8 cellular contexts compared by ENCODE assay signal in genomic region chr22:28678778-28679610, GRCh38. TPM values are rescaled to one million over a fixed set of nuclear protein-coding genes. Genes with fewer than 3 reads are reported as not detected.
DNase-seq lines count a peak whose midpoint lies in the region; ATAC-seq and TF ChIP-seq lines count a peak whose summit lies in the region.
"Not testable (repeated sequence)": the region's sequence is repeated elsewhere in the genome, so short reads cannot be mapped to it uniquely, and the experiment has no call there.

No MANE protein-coding gene starts in this region.

- 20% methylated on average over 58 of the region's 58 CpGs for WGBS in ectodermal cell, 2 experiments

- H3K9me3 ChIP-seq in HAP-1; Panc1 (ENCODE audit: control insufficient read depth, insufficient read depth, low read depth, low read length); ectodermal cell (ENCODE audit: control insufficient read depth, low read length); iPS-15b (ENCODE audit: control insufficient read depth, insufficient read depth, low read length): not testable (repeated sequence)

- TF ChIP-seq CTCF in AG10803 (conservative IDR thresholded peaks at IDR 0.05; ENCODE audit: low read length); Panc1 (IDR thresholded peaks at IDR 0.05): not testable (repeated sequence)

- POLR2A ChIA-PET in Panc1 (lab: Charles Lee), result not testable (repeated sequence)
- POLR2A ChIA-PET in naive thymus-derived CD8-positive, alpha-beta T cell (lab: Charles Lee), result interaction anchor here (0.6 kb wide), 1 partner anchor 1643 kb away, joined by 6 read pairs; no protein-coding TSS in a partner anchor

- not testable (repeated sequence) for H3K27me3 ChIP-seq in HAP-1 (ENCODE audit: low read depth); Panc1 (ENCODE audit: control insufficient read depth, insufficient read depth, low read length); ectodermal cell (ENCODE audit: control insufficient read depth, insufficient read depth, low read length, poor library complexity, severe bottlenecking)
- H3K27me3 ChIP-seq in iPS-15b (ENCODE audit: control insufficient read depth, insufficient read depth, low read length), result peaks cover 12% of the 10 kb centered on the region

- intact Hi-C loops in Panc1 (cut with micrococcal nuclease; ENCODE audit: unreplicated experiment), result not testable (repeated sequence)
- intact Hi-C loops in activated T-helper 1 cell treated with anti-CD3 and anti-CD28 coated beads, Interleukin-12 subunit alpha, Interleukin-12 subunit beta, Interleukin-2, Interleukin-4 antibody, amounts not matched to agents 30 ng/mL and 10 ng/mL and 1 ng/mL, durations not matched to agents 14 hours and 24 hours and 36 hours (cut with micrococcal nuclease), result loop anchor here (2.0 kb wide), 1 partner anchor 26 kb away; no protein-coding TSS in a partner anchor

- H3K9me3 Mint-ChIP-seq in activated T-helper 1 cell treated with anti-CD3 and anti-CD28 coated beads, Interleukin-12 subunit alpha, Interleukin-12 subunit beta, Interleukin-2, Interleukin-4 antibody, amounts not matched to agents 30 ng/mL and 10 ng/mL and 1 ng/mL, durations not matched to agents 14 hours and 24 hours and 36 hours; naive thymus-derived CD8-positive, alpha-beta T cell: not testable (repeated sequence)

- not testable (repeated sequence) for DNase-seq in AG10803 (ENCODE audit: low read depth); Panc1 (ENCODE audit: low read depth, low spot score); activated T-helper 1 cell treated with anti-CD3 and anti-CD28 coated beads, Interleukin-12 subunit alpha, Interleukin-12 subunit beta, Interleukin-2, Interleukin-4 antibody, amounts not matched to agents 30 ng/mL and 10 ng/mL and 1 ng/mL, durations not matched to agents 14 hours and 24 hours and 36 hours (ENCODE audit: low spot score)
- peak in 1 of 2 experiments; percentile 36 for DNase-seq in HAP-1 (ENCODE audit: low spot score in 2 of 2)
- peak in 3 of 10 donors; percentile 3 to 26 (median 5) for DNase-seq in naive thymus-derived CD8-positive, alpha-beta T cell
- peak; percentile 8 for DNase-seq in stimulated activated CD4-positive, alpha-beta T cell treated with anti-CD3 and anti-CD28 coated beads, Interleukin-4, amount 100 ng/mL, for 1 hour

- peaks cover 74% of the 10 kb centered on the region for H3K27me3 Mint-ChIP-seq in activated T-helper 1 cell treated with anti-CD3 and anti-CD28 coated beads, Interleukin-12 subunit alpha, Interleukin-12 subunit beta, Interleukin-2, Interleukin-4 antibody, amounts not matched to agents 30 ng/mL and 10 ng/mL and 1 ng/mL, durations not matched to agents 14 hours and 24 hours and 36 hours (ENCODE audit: insufficient read depth)
- peaks cover 24 to 80% (median 57%) of the 10 kb centered on the region in 5 donors for H3K27me3 Mint-ChIP-seq in naive thymus-derived CD8-positive, alpha-beta T cell

- H3K36me3 Mint-ChIP-seq in activated T-helper 1 cell treated with anti-CD3 and anti-CD28 coated beads, Interleukin-12 subunit alpha, Interleukin-12 subunit beta, Interleukin-2, Interleukin-4 antibody, amounts not matched to agents 30 ng/mL and 10 ng/mL and 1 ng/mL, durations not matched to agents 14 hours and 24 hours and 36 hours (ENCODE audit: low read depth); naive thymus-derived CD8-positive, alpha-beta T cell: not testable (repeated sequence)

- CTCF ChIA-PET in Panc1 (lab: Charles Lee), result not testable (repeated sequence)

- H3K4me1 Mint-ChIP-seq in activated T-helper 1 cell treated with anti-CD3 and anti-CD28 coated beads, Interleukin-12 subunit alpha, Interleukin-12 subunit beta, Interleukin-2, Interleukin-4 antibody, amounts not matched to agents 30 ng/mL and 10 ng/mL and 1 ng/mL, durations not matched to agents 14 hours and 24 hours and 36 hours (ENCODE audit: low read depth), result peaks cover 20% of the 10 kb centered on the region
- H3K4me1 Mint-ChIP-seq in naive thymus-derived CD8-positive, alpha-beta T cell, result peaks cover 11 to 33% (median 24%) of the 10 kb centered on the region in 4 donors

- H3K4me3 ChIP-seq in AG10803 (ENCODE audit: low read length), result peak overlapping the region; percentile 77
- peak overlapping the region; percentile 67 for H3K4me3 ChIP-seq in HAP-1
- peak overlapping the region; percentile 70 to 81 for H3K4me3 ChIP-seq in Panc1 (ENCODE audit: low read depth in 2 of 2, low read length in 2 of 2)
- peak overlapping the region; percentile 84 for H3K4me3 ChIP-seq in ectodermal cell (ENCODE audit: insufficient read depth, low read depth, low read length)
- H3K4me3 ChIP-seq in iPS-15b (ENCODE audit: low read depth, low read length), result peak overlapping the region; percentile 65

- peak; percentile 65; the same call in 1 of the 2 replicates for ATAC-seq in Panc1
- not testable (repeated sequence) for ATAC-seq in naive thymus-derived CD8-positive, alpha-beta T cell

- H3K27ac Mint-ChIP-seq in activated T-helper 1 cell treated with anti-CD3 and anti-CD28 coated beads, Interleukin-12 subunit alpha, Interleukin-12 subunit beta, Interleukin-2, Interleukin-4 antibody, amounts not matched to agents 30 ng/mL and 10 ng/mL and 1 ng/mL, durations not matched to agents 14 hours and 24 hours and 36 hours; naive thymus-derived CD8-positive, alpha-beta T cell: not testable (repeated sequence)

- in situ Hi-C loops in HAP-1 (cut with MboI; ENCODE audit: low sequenced_read_pairs); Panc1 (cut with HindIII; ENCODE audit: low pct_unique_long_range_greater_than_20kb, low sequenced_read_pairs): not testable (repeated sequence)

- peak overlapping the region; percentile 61 for H3K4me3 Mint-ChIP-seq in activated T-helper 1 cell treated with anti-CD3 and anti-CD28 coated beads, Interleukin-12 subunit alpha, Interleukin-12 subunit beta, Interleukin-2, Interleukin-4 antibody, amounts not matched to agents 30 ng/mL and 10 ng/mL and 1 ng/mL, durations not matched to agents 14 hours and 24 hours and 36 hours
- peak overlapping the region; percentile 36 to 91 (median 67) for H3K4me3 Mint-ChIP-seq in naive thymus-derived CD8-positive, alpha-beta T cell

- not testable (repeated sequence) for H3K9ac ChIP-seq in iPS-15b (ENCODE audit: low read depth, low read length)

- peak overlapping the region; percentile 65; the same call in 1 of the 2 replicates for H3K27ac ChIP-seq in Panc1 (ENCODE audit: low read length)
- H3K27ac ChIP-seq in ectodermal cell (ENCODE audit: insufficient read depth, low read depth, low read length, poor library complexity, severe bottlenecking), result not testable (repeated sequence)

- H3K4me1 ChIP-seq in HAP-1; Panc1 (ENCODE audit: control insufficient read depth, insufficient read depth, low read length); ectodermal cell (ENCODE audit: control insufficient read depth, insufficient read depth, low read length); iPS-15b (ENCODE audit: control insufficient read depth, insufficient read depth, low read length): not testable (repeated sequence)

- TSS peak; percentile 59 for BruUV-seq in Panc1 (replicated peaks; lab: Mats Ljungman, UMichigan)

- not testable (repeated sequence) for H3K36me3 ChIP-seq in HAP-1 (replicated peaks); Panc1 (ENCODE audit: control insufficient read depth, insufficient read depth, low read length); ectodermal cell (ENCODE audit: control insufficient read depth, insufficient read depth, low read length); iPS-15b (ENCODE audit: control insufficient read depth, insufficient read depth, low read length)

RNA-seq across cellular contexts. Expression of gene TTC28, which starts 0.6 kb away (rescaled TPM):
- total RNA-seq in Panc1 (2021; ENCODE audit: unreplicated experiment), result 24.8 TPM
- 12.4 TPM for polyA plus RNA-seq in Panc1 (2012; ENCODE audit: insufficient read length)
- total RNA-seq in activated T-helper 1 cell treated with anti-CD3 and anti-CD28 coated beads, Interleukin-12 subunit alpha, Interleukin-12 subunit beta, Interleukin-2, Interleukin-4 antibody, amounts not matched to agents 30 ng/mL and 10 ng/mL and 1 ng/mL, durations not matched to agents 14 hours and 24 hours and 36 hours, result 2.4 and 2.7 TPM in 2 replicates
- polyA plus RNA-seq in ectodermal cell (2013, experiment 1 of 4), result 27.8 TPM
- polyA plus RNA-seq in ectodermal cell (2013, experiment 2 of 4), result 28.6 TPM
- 20.2 TPM for polyA plus RNA-seq in ectodermal cell (2013, experiment 3 of 4)
- 27.4 TPM for polyA plus RNA-seq in ectodermal cell (2013, experiment 4 of 4)
- 1 to 10 TPM; 2.6 to 6.4 TPM for total RNA-seq in naive thymus-derived CD8-positive, alpha-beta T cell
- 1 to 10 TPM in 1 of 3 donors, under 1 TPM in 2; 0.44 to 1.3 (median 0.81) TPM for polyA plus RNA-seq in naive thymus-derived CD8-positive, alpha-beta T cell
